8 cellular contexts compared by ENCODE assay signal in the genomic region with DNA sequence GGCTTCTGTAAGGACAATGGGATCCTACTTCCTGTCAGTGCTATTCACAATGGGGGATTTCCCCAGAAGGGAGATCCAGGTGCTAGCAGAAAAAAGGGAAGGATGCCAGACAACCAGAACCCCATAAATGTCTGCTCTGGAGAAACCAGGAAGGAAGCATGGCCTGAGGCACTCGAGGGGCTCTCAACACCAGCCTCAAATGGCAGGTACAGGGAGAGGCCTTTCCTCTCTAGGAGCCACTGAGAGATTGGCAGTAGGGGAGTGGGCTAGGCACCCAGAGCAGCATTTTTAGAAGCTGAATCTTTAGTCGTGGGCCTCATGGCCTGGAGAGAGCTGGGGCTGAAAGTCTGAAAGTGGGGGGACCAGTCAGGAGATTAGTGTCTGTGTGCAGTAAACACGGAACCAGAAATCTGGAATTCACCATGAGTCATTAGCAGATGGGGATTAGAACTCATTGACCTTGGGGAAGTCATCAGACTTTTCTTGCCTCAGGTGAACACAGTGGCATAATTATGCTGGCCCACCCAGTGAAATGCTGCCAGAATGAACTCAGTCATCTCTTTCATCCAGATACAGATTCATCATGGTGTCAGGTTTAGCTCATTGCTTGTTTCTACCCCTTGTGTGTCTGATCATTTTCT. TPM values are rescaled to one million over a fixed set of nuclear protein-coding genes. Genes with fewer than 3 reads are reported as not detected.
DNase-seq lines count a peak whose midpoint lies in the region; ATAC-seq and TF ChIP-seq lines count a peak whose summit lies in the region.

No MANE protein-coding gene starts in this region.

- no peak overlapping the region for H3K4me3 ChIP-seq in HFF-Myc (replicated peaks; ENCODE audit: low read depth, low read length)
- H3K4me3 ChIP-seq in naive thymus-derived CD4-positive, alpha-beta T cell (ENCODE audit: low read length), result no peak overlapping the region

- POLR2A ChIA-PET in WTC11 (lab: Charles Lee), result no interaction called here
- POLR2A ChIA-PET in naive thymus-derived CD4-positive, alpha-beta T cell (lab: Charles Lee), result no interaction called here

- H3K27ac Mint-ChIP-seq in WTC11, result no peak overlapping the region
- no peak overlapping the region for H3K27ac Mint-ChIP-seq in naive thymus-derived CD4-positive, alpha-beta T cell

- no peaks in the 10 kb centered on the region for H3K36me3 Mint-ChIP-seq in WTC11
- no peaks in the 10 kb centered on the region for H3K36me3 Mint-ChIP-seq in naive thymus-derived CD4-positive, alpha-beta T cell

- no peak for TF ChIP-seq CTCF in HFF-Myc (IDR thresholded peaks at IDR 0.05; ENCODE audit: low read depth, low read length, missing control alignments)
- TF ChIP-seq CTCF in WTC11 (IDR thresholded peaks at IDR 0.05), result no peak

- H3K27ac ChIP-seq in naive thymus-derived CD4-positive, alpha-beta T cell (ENCODE audit: low read depth, low read length), result no peak overlapping the region

- H3K4me1 Mint-ChIP-seq in WTC11, result peaks cover 3% of the 10 kb centered on the region; the same call in 1 of the 2 replicates
- H3K4me1 Mint-ChIP-seq in naive thymus-derived CD4-positive, alpha-beta T cell, result no peaks in the 10 kb centered on the region

- DNase-seq in DMS 273 (lab: John Stamatoyannopoulos, UW; ENCODE audit: unreplicated experiment) (peak; percentile 89), HFF-Myc (ENCODE audit: extremely low read depth, low read depth) (peak; percentile 41), RPMI7951 (ENCODE audit: low read depth) (peak; percentile 91), iris pigment epithelial cell (ENCODE audit: low read depth) (peak; percentile 78), amniotic stem cell (lab: John Stamatoyannopoulos, UW) (no peak), WTC11 (ENCODE audit: low spot score) (no peak)
- no peak for DNase-seq in naive thymus-derived CD4-positive, alpha-beta T cell
- no peak for DNase-seq in activated effector memory CD4-positive, alpha-beta T cell treated with Interleukin-2 at 50 U/mL for 16 hours

- intact Hi-C loops in naive thymus-derived CD4-positive, alpha-beta T cell (cut with micrococcal nuclease), result no loop called here

- H3K4me3 Mint-ChIP-seq in WTC11, result no peak overlapping the region
- H3K4me3 Mint-ChIP-seq in naive thymus-derived CD4-positive, alpha-beta T cell, result no peak overlapping the region

- no peak for ATAC-seq in WTC11
- no peak for ATAC-seq in naive thymus-derived CD4-positive, alpha-beta T cell

- no peaks in the 10 kb centered on the region; the same call in none of the 2 replicates for H3K27me3 Mint-ChIP-seq in WTC11 (ENCODE audit: low read depth)
- peaks cover 0 to 25% (median 18%) of the 10 kb centered on the region in 5 donors for H3K27me3 Mint-ChIP-seq in naive thymus-derived CD4-positive, alpha-beta T cell

- no peaks in the 10 kb centered on the region for H3K27me3 ChIP-seq in naive thymus-derived CD4-positive, alpha-beta T cell (ENCODE audit: control insufficient read depth in 2 of 2, insufficient read depth in 2 of 2, low read length in 2 of 2)

- no peaks in the 10 kb centered on the region for H3K9me3 ChIP-seq in naive thymus-derived CD4-positive, alpha-beta T cell (ENCODE audit: control insufficient read depth in 2 of 3, low read length in 3 of 3)

- no peaks in the 10 kb centered on the region for H3K36me3 ChIP-seq in naive thymus-derived CD4-positive, alpha-beta T cell (ENCODE audit: control insufficient read depth in 2 of 3, insufficient read depth in 3 of 3, low read length in 3 of 3)

- CTCF ChIA-PET in WTC11 (lab: Charles Lee), result no interaction called here
- CTCF ChIA-PET in naive thymus-derived CD4-positive, alpha-beta T cell (lab: Charles Lee), result no interaction called here

- peaks cover 8% of the 10 kb centered on the region; the same call in 1 of the 2 replicates for H3K9me3 Mint-ChIP-seq in WTC11
- no peaks in the 10 kb centered on the region for H3K9me3 Mint-ChIP-seq in naive thymus-derived CD4-positive, alpha-beta T cell

- H3K4me1 ChIP-seq in naive thymus-derived CD4-positive, alpha-beta T cell (ENCODE audit: control insufficient read depth in 2 of 2, insufficient read depth in 2 of 2, low read length in 2 of 2), result no peaks in the 10 kb centered on the region

TF ChIP-seq in WTC11, 78 proteins besides CTCF, POLR2A, EP300 and RAD21:
- no peak for TF ChIP-seq CREB1 (CRISPR knock-in tag; IDR thresholded peaks at IDR 0.05)
- TF ChIP-seq FOXJ3 (CRISPR knock-in tag; IDR thresholded peaks at IDR 0.05; ENCODE audit: borderline replicate concordance), result no peak
- no peak for TF ChIP-seq IRF2 (CRISPR knock-in tag; IDR thresholded peaks at IDR 0.05; ENCODE audit: borderline replicate concordance, low read depth)
- no peak for TF ChIP-seq SP1 (CRISPR knock-in tag; conservative IDR thresholded peaks at IDR 0.05)
- TF ChIP-seq ZNF423 (CRISPR knock-in tag; IDR thresholded peaks at IDR 0.05), result no peak

RNA-seq across cellular contexts. Expression of a gene that starts 28.3 kb away (rescaled TPM):
- total RNA-seq in RPMI7951 (2014; rRNA removed; shearing (Covaris generic)), result 11.3 and 13.4 TPM in 2 replicates
- total RNA-seq in WTC11 (2021), result 0.57 to 0.96 TPM (median 0.71 TPM) in 3 replicates
- under 1 TPM in 2 of 5 experiments, not detected in 3; 0.03 to 0.47 TPM for total RNA-seq in naive thymus-derived CD4-positive, alpha-beta T cell
- not detected for polyA plus RNA-seq in naive thymus-derived CD4-positive, alpha-beta T cell

Comparison
In these comparisons a context has a peak if more than half of its experiments do, and no peak if none do; other contexts are left out.
1. DNase-seq: peak in DMS 273 (single experiment), HFF-Myc (single experiment), RPMI7951 (single experiment) and iris pigment epithelial cell (single experiment); none in amniotic stem cell (single experiment), WTC11 (single experiment), naive thymus-derived CD4-positive, alpha-beta T cell (0 of 9) and activated effector memory CD4-positive, alpha-beta T cell treated with Interleukin-2 at 50 U/mL for 16 hours (single experiment).